ENCODE assay signal across 17 cellular contexts in the genomic region with DNA sequence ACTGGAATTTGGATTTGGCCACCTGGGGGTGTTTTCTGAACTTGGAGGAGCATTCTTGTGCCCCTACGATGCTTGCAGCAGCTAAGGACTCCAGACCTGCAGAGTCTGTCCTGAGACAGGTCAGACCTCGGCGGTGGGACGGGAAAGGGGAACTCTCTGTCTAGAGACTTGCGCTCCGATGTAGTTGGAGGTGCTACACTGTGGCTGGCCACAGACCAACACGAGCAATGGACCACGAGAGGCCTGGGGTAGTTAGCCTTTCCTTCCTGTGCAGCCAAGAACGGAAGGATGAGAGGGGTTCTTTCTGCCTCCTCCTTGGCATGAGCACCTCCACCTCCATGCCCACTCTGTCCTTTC. TPM values are rescaled to one million over a fixed set of nuclear protein-coding genes. Genes with fewer than 3 reads are reported as not detected.
DNase-seq lines count a peak whose midpoint lies in the region; ATAC-seq, FAIRE-seq and TF ChIP-seq lines count a peak whose summit lies in the region.
"Had no signal": no experiment of that assay in that cellular context is flagged by ENCODE, and none has a peak within 500 bp of the region (broad histone marks: within the 10 kb centered on the region; RNA-seq: fewer than 3 reads in every experiment).

No MANE protein-coding gene starts in this region.

- H2BK12ac ChIP-seq in H1 (ENCODE audit: low read depth, low read length) = peak overlapping the region; percentile 63; the same call in 1 of the 2 replicates

- H3K23me2 ChIP-seq in H1 (ENCODE audit: low read depth, low read length) = peaks cover 6% of the 10 kb centered on the region; the same call in 1 of the 2 replicates

- intact Hi-C loops in testis (cut with DNase I; ENCODE audit: low total_unique reads) = no loop called here

- no peak overlapping the region for H3K23ac ChIP-seq in H1 (ENCODE audit: insufficient read length)

- H4K20me1 ChIP-seq in H1 (replicated peaks in 1 of 2; ENCODE audit: control insufficient read depth in 1 of 2, insufficient read depth in 2 of 2, low read length in 2 of 2) = no peaks in the 10 kb centered on the region

- TF ChIP-seq RAD21 in H1 (IDR thresholded peaks at IDR 0.05 in 1 of 2, conservative IDR thresholded peaks at IDR 0.05 in 1 of 2; ENCODE audit: low read depth in 2 of 2, low read length in 2 of 2) = no peak

- no peak overlapping the region; the same call in 1 of the 2 replicates for H2BK5ac ChIP-seq in H1 (ENCODE audit: low read depth, low read length)

- CTCF ChIA-PET in H1 (lab: Charles Lee; ENCODE audit: partially characterized antibody) = interaction anchor here (1.1 to 1.4 kb wide), 3 partner anchors 18 to 90 kb away, joined by 3 read pairs; no protein-coding TSS in a partner anchor

- H2AFZ ChIP-seq in H1 (ENCODE audit: low read length) = no peak overlapping the region

- H2BK120ac ChIP-seq in H1 (replicated peaks; ENCODE audit: low read depth, low read length) = no peak overlapping the region

- H3K9ac ChIP-seq in H1 (replicated peaks in 1 of 4; ENCODE audit: extremely low read depth in 1 of 4, low read depth in 3 of 4, low read length in 3 of 4) = no peak overlapping the region

- H3K79me2 ChIP-seq in H1 (ENCODE audit: control insufficient read depth in 1 of 2, insufficient read depth in 2 of 2, low read length in 2 of 2) = no peaks in the 10 kb centered on the region

- H3K14ac ChIP-seq in H1 (ENCODE audit: insufficient read length) = no peak overlapping the region

- peaks cover 0 to 10% (median 6%) of the 10 kb centered on the region in 4 experiments; a peak in 6 of 7 replicates for H3K4me1 ChIP-seq in H1 (replicated peaks in 1 of 4; ENCODE audit: control insufficient read depth in 3 of 4, insufficient read depth in 4 of 4, low read length in 3 of 4)
- H3K4me1 ChIP-seq in testis = peaks cover 34% of the 10 kb centered on the region
- H3K4me1 ChIP-seq: SJCRH30 had no signal

- H3K18ac ChIP-seq in H1 (ENCODE audit: extremely low read depth, low read length) = no peak overlapping the region

- H2BK20ac ChIP-seq in H1 (ENCODE audit: low read length) = no peak overlapping the region

- TF ChIP-seq CTCF in H1 (IDR thresholded peaks at IDR 0.05; ENCODE audit: control extremely low read depth in 1 of 3, insufficient read depth in 1 of 3, low read depth in 1 of 3, low read length in 3 of 3) = no peak
- no peak for TF ChIP-seq CTCF in testis (IDR thresholded peaks at IDR 0.05)

- peak overlapping the region; percentile 88; the same call in 1 of the 2 replicates for H2BK15ac ChIP-seq in H1 (ENCODE audit: low read length)

- H3K9me3 ChIP-seq in H1 (ENCODE audit: insufficient read depth in 2 of 2, low read depth in 1 of 2, low read length in 1 of 2) = no peaks in the 10 kb centered on the region
- H3K9me3 ChIP-seq in testis = no peaks in the 10 kb centered on the region
- H3K9me3 ChIP-seq: SJCRH30 had no signal

- peak overlapping the region in 7 of 10 donors; percentile 44 to 81 (median 74) for H3K27ac Mint-ChIP-seq in naive thymus-derived CD8-positive, alpha-beta T cell
- H3K27ac Mint-ChIP-seq: activated naive CD8-positive, alpha-beta T cell treated with anti-CD3 and anti-CD28 coated beads for 36 hours; B cell had no signal

- no peak overlapping the region for H2AK5ac ChIP-seq in H1 (ENCODE audit: low read depth, low read length)

- H4K8ac ChIP-seq in H1 (ENCODE audit: extremely low read depth, insufficient read depth, low read length) = no peak overlapping the region

- no peak overlapping the region for H3K4me2 ChIP-seq in H1 (ENCODE audit: insufficient read depth in 1 of 2, low read depth in 2 of 2, low read length in 2 of 2)

- no peak for ATAC-seq in naive thymus-derived CD8-positive, alpha-beta T cell
- no peak for ATAC-seq in GM21786 (IDR thresholded peaks at IDR 0.05; ENCODE audit: unreplicated experiment)

- no peak for TF ChIP-seq EP300 in H1 (IDR thresholded peaks at IDR 0.05; ENCODE audit: borderline replicate concordance in 1 of 2, low read depth in 2 of 2, low read length in 2 of 2)

- peaks cover 26 to 85% (median 64%) of the 10 kb centered on the region in 4 donors for H3K4me1 Mint-ChIP-seq in naive thymus-derived CD8-positive, alpha-beta T cell

- 79% methylated on average over 9 of the region's 9 CpGs; no CpG with 5 or more reads in 1 of the 2 experiments for WGBS in H1 (ENCODE audit: extremely low coverage in 1 of 2, insufficient coverage in 1 of 2, insufficient read length in 1 of 2, insufficient replicate concordance in 2 of 2, low coverage in 1 of 2, low lambda C conversion rate in 2 of 2, missing lambda C conversion rate in 1 of 2), 2 experiments
- 62 to 67% methylated on average over 9 of the region's 9 CpGs for WGBS in testis, 2 donors

- POLR2A ChIA-PET in H1 (lab: Charles Lee; ENCODE audit: partially characterized antibody) = interaction anchor here (1.4 to 22.5 kb wide), 2 partner anchors 9 to 25 kb away, joined by 3 to 366 read pairs; a partner anchor contains a TSS
- POLR2A ChIA-PET in naive thymus-derived CD8-positive, alpha-beta T cell (lab: Charles Lee) = interaction anchor here (34.7 to 49.8 kb wide), 2 partner anchors 10 to 11 kb away, joined by 1459 read pairs; a partner anchor contains a TSS

- peak overlapping the region in 2 of 10 donors; percentile 18 to 31 for H3K4me3 Mint-ChIP-seq in naive thymus-derived CD8-positive, alpha-beta T cell
- H3K4me3 Mint-ChIP-seq: activated naive CD8-positive, alpha-beta T cell treated with anti-CD3 and anti-CD28 coated beads for 36 hours; B cell had no signal

- H3K27me3 ChIP-seq in H1 (replicated peaks in 1 of 4; ENCODE audit: control insufficient read depth in 3 of 4, extremely low read depth in 1 of 4, insufficient read depth in 3 of 4, low read length in 3 of 4) = no peaks in the 10 kb centered on the region
- no peaks in the 10 kb centered on the region for H3K27me3 ChIP-seq in testis
- H3K27me3 ChIP-seq: SJCRH30 had no signal

- no peak overlapping the region for H4K5ac ChIP-seq in H1 (ENCODE audit: insufficient read length, low read depth, low read length)

- H3K4me3 ChIP-seq in H1 (ENCODE audit: extremely low read depth in 1 of 4, insufficient read depth in 2 of 4, low read depth in 3 of 4, low read length in 4 of 4) = no peak overlapping the region
- H3K4me3 ChIP-seq in testis = no peak overlapping the region
- H3K4me3 ChIP-seq: SJCRH30 had no signal

- FAIRE-seq in H1 (lab: Jason Lieb, UNC) = no peak

- no peaks in the 10 kb centered on the region for H3K27me3 Mint-ChIP-seq in naive thymus-derived CD8-positive, alpha-beta T cell
- H3K27me3 Mint-ChIP-seq: activated naive CD8-positive, alpha-beta T cell treated with anti-CD3 and anti-CD28 coated beads for 36 hours had no signal

- H3K9me3 Mint-ChIP-seq in naive thymus-derived CD8-positive, alpha-beta T cell = peaks cover 0 to 1% (median 0%) of the 10 kb centered on the region in 9 donors

- peak; percentile 20 for DNase-seq in MV-4-11 (lab: John Stamatoyannopoulos, UW)
- no peak for DNase-seq in H1 (ENCODE audit: low read depth in 1 of 2, low spot score in 2 of 2)
- peak in 1 of 10 donors; percentile 23 for DNase-seq in naive thymus-derived CD8-positive, alpha-beta T cell
- no peak for DNase-seq in testis
- DNase-seq in RPMI8226 = no peak
- DNase-seq in activated T-cell treated with anti-CD3 and anti-CD28 coated beads, Interleukin-2, amount 50 U/mL, for 1 hour = no peak
- DNase-seq: activated CD4-positive, alpha-beta T cell treated with anti-CD3 and anti-CD28 coated beads for 4 hours; activated naive CD8-positive, alpha-beta T cell treated with anti-CD3 and anti-CD28 coated beads for 36 hours; mesenchymal stem cell; NCI-H187; NCI-H446 treated with DMSO at 0.1 percent for 48 hours; occipital lobe; SJCRH30; stimulated activated naive CD4-positive, alpha-beta T cell treated with Interleukin-2 at 50 U/mL for 16 hours; T-helper 9 cell had no signal

- no peaks in the 10 kb centered on the region for H3K79me1 ChIP-seq in H1 (ENCODE audit: low read depth, low read length)

- H3K36me3 Mint-ChIP-seq in naive thymus-derived CD8-positive, alpha-beta T cell = no peaks in the 10 kb centered on the region

- H3K4ac ChIP-seq in H1 (replicated peaks; ENCODE audit: insufficient read length, low read depth, low read length) = no peak overlapping the region

- H3K27ac ChIP-seq in H1 (ENCODE audit: low read depth, low read length) (no peak overlapping the region), testis (peak overlapping the region; percentile 37 to 82)
- H3K27ac ChIP-seq: SJCRH30 had no signal

- H3K56ac ChIP-seq in H1 (replicated peaks; ENCODE audit: insufficient read length, low read depth, low read length) = no peak overlapping the region

- no peaks in the 10 kb centered on the region for H3K36me3 ChIP-seq in H1 (ENCODE audit: control insufficient read depth in 2 of 4, insufficient read depth in 4 of 4, low read length in 3 of 4)
- H3K36me3 ChIP-seq in testis (ENCODE audit: low read depth, missing control alignments) = no peaks in the 10 kb centered on the region
- H3K36me3 ChIP-seq: SJCRH30 had no signal

- TF ChIP-seq POLR2A in H1 (IDR thresholded peaks at IDR 0.05; ENCODE audit: control extremely low read depth in 1 of 2, low read depth in 2 of 2, low read length in 2 of 2) (no peak), testis (IDR thresholded peaks at IDR 0.05) (no peak)

- no peak overlapping the region for H4K91ac ChIP-seq in H1 (replicated peaks; ENCODE audit: insufficient read length, low read length)

RNA-seq across cellular contexts. Expression of a gene that starts 5.9 kb away (rescaled TPM):
- total RNA-seq in H1 (2021; fragmentation: NEBNext Ultra II Directional; extraction: Animal tissue kit (Norgen Biotek cat#: 25700)) = 152 and 154 TPM in 2 replicates
- 113 and 176 TPM in 2 replicates for polyA plus RNA-seq in H1 (2011; rRNA removed)
- 103 TPM for polyA plus RNA-seq in H1 (2011; cell fraction: cytosol; rRNA removed)
- 333 TPM for polyA plus RNA-seq in H1 (2011; cell fraction: nucleus; rRNA removed)
- 101 to 139 TPM (median 129 TPM) in 4 replicates for polyA plus RNA-seq in H1 (2012, experiment 1 of 2)
- polyA plus RNA-seq in H1 (2012, experiment 2 of 2) = 109 TPM
- polyA plus RNA-seq in H1 (2013, experiment 1 of 2) = 139 TPM
- 137 TPM for polyA plus RNA-seq in H1 (2013, experiment 2 of 2)
- 113 and 127 TPM in 2 replicates for polyA minus RNA-seq in H1 (2011; rRNA and poly(A)+ RNA removed)
- 87.8 TPM for polyA minus RNA-seq in H1 (2011; cell fraction: cytosol; rRNA and poly(A)+ RNA removed)
- polyA minus RNA-seq in H1 (2011; cell fraction: nucleus; rRNA and poly(A)+ RNA removed) = 91.4 TPM
- 100 to 1,000 TPM; 317 to 335 TPM for total RNA-seq in naive thymus-derived CD8-positive, alpha-beta T cell
- 10 to 100 TPM; 29.5 to 77.0 (median 42.0) TPM for polyA plus RNA-seq in naive thymus-derived CD8-positive, alpha-beta T cell
- 10 to 100 TPM; 92.4 to 99.3 TPM for total RNA-seq in testis
- polyA plus RNA-seq in testis (ENCODE audit: insufficient read depth, low read depth, low replicate concordance) = 62.8 TPM

RNA-seq across cellular contexts. Expression of a gene that starts 30.2 kb away (rescaled TPM):
- total RNA-seq in H1 (2021; fragmentation: NEBNext Ultra II Directional; extraction: Animal tissue kit (Norgen Biotek cat#: 25700)) = 6.0 and 7.2 TPM in 2 replicates
- polyA plus RNA-seq in H1 (2011; rRNA removed) (1.9 and 2.5 TPM in 2 replicates), testis (ENCODE audit: insufficient read depth, low read depth, low replicate concordance) (2.3 TPM)
- polyA plus RNA-seq in H1 (2011; cell fraction: cytosol; rRNA removed) = 2.6 TPM
- 3.6 TPM for polyA plus RNA-seq in H1 (2011; cell fraction: nucleus; rRNA removed)
- 2.9 to 3.2 TPM (median 3.1 TPM) in 4 replicates for polyA plus RNA-seq in H1 (2012, experiment 1 of 2)
- polyA plus RNA-seq in H1 (2012, experiment 2 of 2) = 1.9 TPM
- polyA plus RNA-seq in H1 (2013, experiment 1 of 2) = 2.8 TPM
- polyA plus RNA-seq in H1 (2013, experiment 2 of 2) = 2.8 TPM
- polyA minus RNA-seq in H1 (2011; rRNA and poly(A)+ RNA removed) = 17.4 and 19.9 TPM in 2 replicates
- 5.2 TPM for polyA minus RNA-seq in H1 (2011; cell fraction: cytosol; rRNA and poly(A)+ RNA removed)
- polyA minus RNA-seq in H1 (2011; cell fraction: nucleus; rRNA and poly(A)+ RNA removed) = 16.5 TPM
- total RNA-seq in naive thymus-derived CD8-positive, alpha-beta T cell = 10 to 100 TPM; 34.4 to 35.5 TPM
- polyA plus RNA-seq in naive thymus-derived CD8-positive, alpha-beta T cell = 10 to 100 TPM in 2 of 3 donors, 1 to 10 TPM in 1; 9.7 to 18.7 (median 16.0) TPM
- 1 to 10 TPM; 5.4 to 6.6 TPM for total RNA-seq in testis

RNA-seq across cellular contexts. Expression of a gene that starts 36.0 kb away (rescaled TPM):
- 3.3 and 3.5 TPM in 2 replicates for total RNA-seq in H1 (2021; fragmentation: NEBNext Ultra II Directional; extraction: Animal tissue kit (Norgen Biotek cat#: 25700))
- polyA plus RNA-seq in H1 (2011; rRNA removed) (3.1 and 4.1 TPM in 2 replicates), testis (ENCODE audit: insufficient read depth, low read depth, low replicate concordance) (7.5 TPM)
- polyA plus RNA-seq in H1 (2011; cell fraction: cytosol; rRNA removed) = 3.9 TPM
- polyA plus RNA-seq in H1 (2011; cell fraction: nucleus; rRNA removed) = 8.6 TPM
- 2.8 to 4.5 TPM (median 3.7 TPM) in 4 replicates for polyA plus RNA-seq in H1 (2012, experiment 1 of 2)
- polyA plus RNA-seq in H1 (2012, experiment 2 of 2) = 2.3 TPM
- polyA plus RNA-seq in H1 (2013, experiment 1 of 2) = 1.9 TPM
- polyA plus RNA-seq in H1 (2013, experiment 2 of 2) = 1.7 TPM
- polyA minus RNA-seq in H1 (2011; rRNA and poly(A)+ RNA removed) = 1.5 and 4.7 TPM in 2 replicates
- 3.4 TPM for polyA minus RNA-seq in H1 (2011; cell fraction: cytosol; rRNA and poly(A)+ RNA removed)
- polyA minus RNA-seq in H1 (2011; cell fraction: nucleus; rRNA and poly(A)+ RNA removed) = 3.0 TPM
- total RNA-seq in naive thymus-derived CD8-positive, alpha-beta T cell = 1 to 10 TPM; 1.6 to 2.1 TPM
- under 1 TPM in 2 of 3 donors, not detected in 1; 0.27 to 0.28 TPM for polyA plus RNA-seq in naive thymus-derived CD8-positive, alpha-beta T cell
- total RNA-seq in testis = 1 to 10 TPM; 3.5 to 6.6 TPM

RNA-seq across cellular contexts. Expression of a gene that starts 47.3 kb away (rescaled TPM):
- 12.3 and 14.7 TPM in 2 replicates for total RNA-seq in H1 (2021; fragmentation: NEBNext Ultra II Directional; extraction: Animal tissue kit (Norgen Biotek cat#: 25700))
- polyA plus RNA-seq in H1 (2011; rRNA removed) = 33.7 and 49.9 TPM in 2 replicates
- 32.0 TPM for polyA plus RNA-seq in H1 (2011; cell fraction: cytosol; rRNA removed)
- polyA plus RNA-seq in H1 (2011; cell fraction: nucleus; rRNA removed) = 86.2 TPM
- polyA plus RNA-seq in H1 (2012, experiment 1 of 2) = 8.3 to 24.9 TPM (median 19.7 TPM) in 4 replicates
- 19.5 TPM for polyA plus RNA-seq in H1 (2012, experiment 2 of 2)
- 14.3 TPM for polyA plus RNA-seq in H1 (2013, experiment 1 of 2)
- polyA plus RNA-seq in H1 (2013, experiment 2 of 2) = 13.3 TPM
- 6.3 and 7.6 TPM in 2 replicates for polyA minus RNA-seq in H1 (2011; rRNA and poly(A)+ RNA removed)
- polyA minus RNA-seq in H1 (2011; cell fraction: cytosol; rRNA and poly(A)+ RNA removed) = 16.4 TPM
- polyA minus RNA-seq in H1 (2011; cell fraction: nucleus; rRNA and poly(A)+ RNA removed) = 19.0 TPM
- under 1 TPM in 1 of 2 experiments, not detected in 1; 0.16 TPM for total RNA-seq in naive thymus-derived CD8-positive, alpha-beta T cell
- under 1 TPM in 1 of 3 donors, not detected in 2; 0.16 TPM for polyA plus RNA-seq in naive thymus-derived CD8-positive, alpha-beta T cell
- 1 to 10 TPM in 1 of 2 donors, under 1 TPM in 1; 0.79 to 1.7 TPM for total RNA-seq in testis
- 8.2 TPM for polyA plus RNA-seq in testis (ENCODE audit: insufficient read depth, low read depth, low replicate concordance)
- total RNA-seq: B cell, occipital lobe, SJCRH30 had no signal
